ENCODE assay signal across 14 cellular contexts in genomic region chr4:168907119-168907698, GRCh38.
DNase-seq lines count a peak whose midpoint lies in the region; ATAC-seq and TF ChIP-seq lines count a peak whose summit lies in the region.
"Had no signal": no experiment of that assay in that cellular context is flagged by ENCODE, and none has a peak within 500 bp of the region (broad histone marks: within the 10 kb centered on the region; RNA-seq: fewer than 3 reads in every experiment).

No MANE protein-coding gene starts in this region.

- H3K9me3 ChIP-seq in mucosa of descending colon, result no peaks in the 10 kb centered on the region
- no peaks in the 10 kb centered on the region for H3K9me3 ChIP-seq in thoracic aorta

- no peaks in the 10 kb centered on the region for H3K27me3 ChIP-seq in thoracic aorta (replicated peaks; ENCODE audit: insufficient read depth)

- no peak for TF ChIP-seq POLR2A in erythroblast (IDR thresholded peaks at IDR 0.05; ENCODE audit: low read length)

- no peaks in the 10 kb centered on the region for H3K36me3 ChIP-seq in mucosa of descending colon (ENCODE audit: low read depth)
- peaks cover 33% of the 10 kb centered on the region for H3K36me3 ChIP-seq in thoracic aorta

- H3K27ac Mint-ChIP-seq in T-helper 1 cell treated with Interleukin-12 subunit alpha and Interleukin-12 subunit beta and Interleukin-4 antibody, amounts not matched to agents 30 μg/mL and 1 μg/mL, for 36 hours, result peak overlapping the region; percentile 65
- H3K27ac Mint-ChIP-seq: activated T-cell treated with anti-CD3 and anti-CD28 coated beads, Interleukin-2, amount 50 U/mL, for 72 hours had no signal

- H3K36me3 Mint-ChIP-seq in T-helper 1 cell treated with Interleukin-12 subunit alpha and Interleukin-12 subunit beta and Interleukin-4 antibody, amounts not matched to agents 30 μg/mL and 1 μg/mL, for 36 hours (ENCODE audit: low read depth), result peaks cover 1% of the 10 kb centered on the region

- H3K27ac ChIP-seq in thoracic aorta, result peak overlapping the region; percentile 59 to 64
- H3K27ac ChIP-seq: 22Rv1, WERI-Rb-1 had no signal

- no peak overlapping the region for H3K4me3 Mint-ChIP-seq in T-helper 1 cell treated with Interleukin-12 subunit alpha and Interleukin-12 subunit beta and Interleukin-4 antibody, amounts not matched to agents 30 μg/mL and 1 μg/mL, for 36 hours
- H3K4me3 Mint-ChIP-seq: activated T-cell treated with anti-CD3 and anti-CD28 coated beads, Interleukin-2, amount 50 U/mL, for 72 hours; stimulated activated naive CD8-positive, alpha-beta T cell treated with anti-CD3 and anti-CD28 coated beads, Interleukin-15, amount 100 ng/mL, for 72 hours had no signal

- no peak for TF ChIP-seq CTCF in mucosa of descending colon (IDR thresholded peaks at IDR 0.05)
- TF ChIP-seq CTCF in thoracic aorta (IDR thresholded peaks at IDR 0.05), result no peak

- H3K9me3 Mint-ChIP-seq in T-helper 1 cell treated with Interleukin-12 subunit alpha and Interleukin-12 subunit beta and Interleukin-4 antibody, amounts not matched to agents 30 μg/mL and 1 μg/mL, for 36 hours, result no peaks in the 10 kb centered on the region
- H3K9me3 Mint-ChIP-seq: activated T-cell treated with anti-CD3 and anti-CD28 coated beads, Interleukin-2, amount 50 U/mL, for 72 hours; stimulated activated naive CD8-positive, alpha-beta T cell treated with anti-CD3 and anti-CD28 coated beads, Interleukin-15, amount 100 ng/mL, for 72 hours had no signal

- H3K4me3 ChIP-seq in mucosa of descending colon, result no peak overlapping the region
- H3K4me3 ChIP-seq in thoracic aorta, result no peak overlapping the region

- peaks cover 1% of the 10 kb centered on the region for H3K4me1 Mint-ChIP-seq in T-helper 1 cell treated with Interleukin-12 subunit alpha and Interleukin-12 subunit beta and Interleukin-4 antibody, amounts not matched to agents 30 μg/mL and 1 μg/mL, for 36 hours (ENCODE audit: low read depth)
- H3K4me1 Mint-ChIP-seq: stimulated activated naive CD8-positive, alpha-beta T cell treated with anti-CD3 and anti-CD28 coated beads, Interleukin-15, amount 100 ng/mL, for 72 hours had no signal

- no peaks in the 10 kb centered on the region for H3K4me1 ChIP-seq in mucosa of descending colon (ENCODE audit: low read depth)
- H3K4me1 ChIP-seq in thoracic aorta (ENCODE audit: control insufficient read depth in 1 of 2, low read depth in 2 of 2), result peaks cover 25 to 39% of the 10 kb centered on the region in 2 donors

- no peaks in the 10 kb centered on the region for H3K27me3 Mint-ChIP-seq in T-helper 1 cell treated with Interleukin-12 subunit alpha and Interleukin-12 subunit beta and Interleukin-4 antibody, amounts not matched to agents 30 μg/mL and 1 μg/mL, for 36 hours (ENCODE audit: low read depth)
- H3K27me3 Mint-ChIP-seq: stimulated activated naive CD8-positive, alpha-beta T cell treated with anti-CD3 and anti-CD28 coated beads, Interleukin-15, amount 100 ng/mL, for 72 hours had no signal

- DNase-seq in T-helper 1 cell (no peak), erythroblast (lab: John Stamatoyannopoulos, UW) (peak; percentile 4 to 26), mucosa of descending colon (peak in 2 of 3 donors; percentile 9 to 38), thoracic aorta (ENCODE audit: low spot score) (no peak), hypothalamus (lab: John Stamatoyannopoulos, UW) (no peak)
- DNase-seq: activated T-cell treated with anti-CD3 and anti-CD28 coated beads, Interleukin-2, amount 50 U/mL, for 72 hours; occipital lobe; stimulated activated CD4-positive, alpha-beta T cell treated with anti-CD3 and anti-CD28 coated beads, Interleukin-4, amount 100 ng/mL, for 1 hour; stimulated activated naive CD8-positive, alpha-beta T cell treated with anti-CD3 and anti-CD28 coated beads, Interleukin-15, amount 100 ng/mL, for 72 hours; WERI-Rb-1 had no signal

- intact Hi-C loops in mucosa of descending colon (cut with DNase I, micrococcal nuclease), result no loop called here

- peak; percentile 68 for ATAC-seq in mucosa of descending colon
- no peak for ATAC-seq in thoracic aorta (ENCODE audit: insufficient number of reproducible peaks, low FRiP score, low read depth)
- ATAC-seq in GM18907 (IDR thresholded peaks at IDR 0.05; ENCODE audit: unreplicated experiment), result no peak
- ATAC-seq in HG02610 (IDR thresholded peaks at IDR 0.05; ENCODE audit: unreplicated experiment), result no peak
- ATAC-seq: activated T-cell treated with anti-CD3 and anti-CD28 coated beads, Interleukin-2, amount 50 U/mL, for 72 hours; stimulated activated naive CD8-positive, alpha-beta T cell treated with anti-CD3 and anti-CD28 coated beads, Interleukin-15, amount 100 ng/mL, for 72 hours had no signal

Comparison
In these comparisons a context has a peak if more than half of its experiments do, and no peak if none do; other contexts are left out.
1. DNase-seq: peak in erythroblast (2 of 2) and mucosa of descending colon (2 of 3); none in T-helper 1 cell (0 of 5), thoracic aorta (single experiment) and hypothalamus (0 of 51).